In the genomic region with DNA sequence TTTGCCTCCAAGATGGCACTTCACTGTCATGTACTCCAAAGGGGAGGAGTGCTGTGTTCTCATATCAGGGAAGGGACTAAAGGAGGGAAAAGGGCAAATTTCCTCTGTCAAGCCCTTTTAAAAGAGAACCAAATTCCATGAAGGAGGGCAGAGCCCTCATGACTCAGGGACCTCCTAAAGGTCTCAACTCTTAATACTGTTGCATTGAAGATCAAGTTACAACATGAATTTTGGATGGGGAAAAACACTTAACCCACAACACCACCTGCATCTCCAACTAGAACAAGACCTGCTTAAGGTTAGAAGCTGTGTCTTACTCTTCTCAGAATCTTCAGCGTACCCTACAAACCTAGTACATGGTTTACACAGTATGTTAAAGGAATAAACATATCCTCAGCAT, we compare ENCODE assay signal across 18 cellular contexts.
"Had no signal": no experiment of that assay in that cellular context is flagged by ENCODE, and none has a peak within 500 bp of the region (broad histone marks: within the 10 kb centered on the region; RNA-seq: fewer than 3 reads in every experiment).

No MANE protein-coding gene starts in this region.

- H3K79me2 ChIP-seq: hepatocyte had no signal

- H3K27me3 ChIP-seq: dorsolateral prefrontal cortex, hepatocyte, neutrophil, right atrium auricular region, testis, tibial nerve had no signal

- H3K27ac ChIP-seq: dorsolateral prefrontal cortex, hepatocyte, neutrophil, right atrium auricular region, testis, tibial nerve had no signal

- ATAC-seq: esophagus mucosa; mucosa of descending colon; naive thymus-derived CD8-positive, alpha-beta T cell; stimulated activated naive B cell treated with anti-CD40 and anti-IgM and Interleukin-4, amounts not matched to agents 10 μg/mL and 1 μg/mL and 100 μg/mL, for 72 hours; stimulated activated naive CD8-positive, alpha-beta T cell treated with anti-CD3 and anti-CD28 coated beads, Interleukin-15, amount 100 ng/mL, for 72 hours had no signal

- H3K9me3 ChIP-seq: mucosa of descending colon, neutrophil, right atrium auricular region, testis, tibial nerve had no signal

- H3K4me3 ChIP-seq: dorsolateral prefrontal cortex, hepatocyte, mucosa of descending colon, right atrium auricular region, testis, tibial nerve had no signal

- H3K4me1 ChIP-seq: right atrium auricular region had no signal

- H3K36me3 ChIP-seq: neutrophil, right atrium auricular region, tibial nerve had no signal

- DNase-seq: central memory CD4-positive, alpha-beta T cell; cortex of kidney; dorsolateral prefrontal cortex; effector CD8-positive, alpha-beta T cell; head of caudate nucleus; kidney glomerular epithelial cell; mucosa of descending colon; naive thymus-derived CD8-positive, alpha-beta T cell; posterior cingulate gyrus; stimulated activated CD4-positive, alpha-beta T cell treated with anti-CD3 and anti-CD28 coated beads, Interleukin-4, amount 100 ng/mL, for 24 hours; stimulated activated naive B cell treated with anti-CD40 and anti-IgM and Interleukin-4, amounts not matched to agents 10 μg/mL and 1 μg/mL and 100 μg/mL, for 72 hours; stimulated activated naive CD8-positive, alpha-beta T cell treated with anti-CD3 and anti-CD28 coated beads, Interleukin-15, amount 100 ng/mL, for 72 hours; testis had no signal

- H2AFZ ChIP-seq: hepatocyte had no signal

- H3K4me2 ChIP-seq: hepatocyte had no signal
